28 cellular contexts compared by ENCODE assay signal in genomic region chr22:46096051-46096450, GRCh38. TPM values are rescaled to one million over a fixed set of nuclear protein-coding genes. Genes with fewer than 3 reads are reported as not detected.
DNase-seq lines count a peak whose midpoint lies in the region; ATAC-seq and TF ChIP-seq lines count a peak whose summit lies in the region.
"Had no signal": no experiment of that assay in that cellular context is flagged by ENCODE, and none has a peak within 500 bp of the region (broad histone marks: within the 10 kb centered on the region; RNA-seq: fewer than 3 reads in every experiment).

No MANE protein-coding gene starts in this region.

- H3K4me1 ChIP-seq in right cardiac atrium (ENCODE audit: control insufficient read depth, insufficient read depth, low read length) (peaks cover 21% of the 10 kb centered on the region), heart right ventricle (peaks cover 52 to 98% (median 77%) of the 10 kb centered on the region in 9 donors), gastroesophageal sphincter (peaks cover 0 to 100% (median 67%) of the 10 kb centered on the region in 3 donors), stomach (peaks cover 67 to 100% (median 94%) of the 10 kb centered on the region in 4 donors), MM.1S (ENCODE audit: low read length) (no peaks in the 10 kb centered on the region)
- H3K4me1 ChIP-seq: SJSA1 had no signal

- WGBS in right cardiac atrium, result 73% methylated on average over 9 of the region's 9 CpGs
- 76 to 77% methylated on average over 9 of the region's 9 CpGs for WGBS in heart right ventricle, 2 donors
- no CpG with 5 or more reads among the region's 9 CpGs for WGBS in gastroesophageal sphincter (ENCODE audit: low coverage in 1 of 2), 2 donors
- WGBS in stomach, 5 donors, result 73 to 81% (median 75%) methylated on average over 4 to 9 of the region's 9 CpGs

- no peaks in the 10 kb centered on the region for H3K27me3 Mint-ChIP-seq in activated T-cell treated with anti-CD3 and anti-CD28 coated beads, Interleukin-2, amount 50 U/mL, for 24 hours
- H3K27me3 Mint-ChIP-seq in stimulated activated naive B cell treated with anti-CD40 and anti-IgM and Interleukin-4, amounts not matched to agents 10 μg/mL and 1 μg/mL and 100 μg/mL, for 72 hours, result no peaks in the 10 kb centered on the region
- H3K27me3 Mint-ChIP-seq: activated CD4-positive, alpha-beta T cell treated with anti-CD3 and anti-CD28 coated beads for 36 hours; dendritic cell treated with granulocyte-macrophage colony-stimulating factor and Interleukin-4, amounts not matched to agents 40 ng/mL and 50 ng/mL, for 4 days; T-helper 17 cell had no signal

- TF ChIP-seq EP300 in gastroesophageal sphincter (IDR thresholded peaks at IDR 0.05) (no peak), stomach (IDR thresholded peaks at IDR 0.05) (no peak)

- peaks cover 2% of the 10 kb centered on the region for H3K36me3 Mint-ChIP-seq in activated T-cell treated with anti-CD3 and anti-CD28 coated beads, Interleukin-2, amount 50 U/mL, for 24 hours (ENCODE audit: low read depth)
- peaks cover 6 to 8% of the 10 kb centered on the region in 2 donors for H3K36me3 Mint-ChIP-seq in stimulated activated naive B cell treated with anti-CD40 and anti-IgM and Interleukin-4, amounts not matched to agents 10 μg/mL and 1 μg/mL and 100 μg/mL, for 72 hours
- H3K36me3 Mint-ChIP-seq: stimulated activated effector memory CD8-positive, alpha-beta T cell treated with anti-CD3 and anti-CD28 coated beads, Interleukin-12 subunit alpha, Interleukin-12 subunit beta, amount 100 ng/mL, for 72 hours had no signal

- H3F3A ChIP-seq in MM.1S (ENCODE audit: insufficient read depth, low read length), result no peaks in the 10 kb centered on the region

- H3K4me3 Mint-ChIP-seq in activated T-cell treated with anti-CD3 and anti-CD28 coated beads, Interleukin-2, amount 50 U/mL, for 24 hours, result no peak overlapping the region
- H3K4me3 Mint-ChIP-seq in stimulated activated naive B cell treated with anti-CD40 and anti-IgM and Interleukin-4, amounts not matched to agents 10 μg/mL and 1 μg/mL and 100 μg/mL, for 72 hours, result no peak overlapping the region
- H3K4me3 Mint-ChIP-seq: activated CD4-positive, alpha-beta T cell treated with anti-CD3 and anti-CD28 coated beads for 36 hours; dendritic cell treated with granulocyte-macrophage colony-stimulating factor and Interleukin-4, amounts not matched to agents 40 ng/mL and 50 ng/mL, for 4 days; stimulated activated effector memory CD8-positive, alpha-beta T cell treated with anti-CD3 and anti-CD28 coated beads, Interleukin-12 subunit alpha, Interleukin-12 subunit beta, amount 100 ng/mL, for 72 hours; T-helper 17 cell had no signal

- intact Hi-C loops in right cardiac atrium (cut with DNase I), result no loop called here
- intact Hi-C loops in heart right ventricle (cut with DNase I), result no loop called here
- intact Hi-C loops in stomach (cut with DNase I; ENCODE audit: low total_unique reads), result no loop called here

- peaks cover 0 to 76% (median 40%) of the 10 kb centered on the region in 9 donors for H3K36me3 ChIP-seq in heart right ventricle
- H3K36me3 ChIP-seq in gastroesophageal sphincter, result peaks cover 0 to 72% of the 10 kb centered on the region in 2 donors
- H3K36me3 ChIP-seq in stomach, result peaks cover 48 to 78% (median 61%) of the 10 kb centered on the region in 4 donors
- no peaks in the 10 kb centered on the region for H3K36me3 ChIP-seq in MM.1S (replicated peaks; ENCODE audit: insufficient read depth, low read length)
- H3K36me3 ChIP-seq: cardiac muscle cell had no signal

- H3K9me3 ChIP-seq in right cardiac atrium (ENCODE audit: control insufficient read depth, low read length), result no peaks in the 10 kb centered on the region
- no peaks in the 10 kb centered on the region for H3K9me3 ChIP-seq in heart right ventricle
- no peaks in the 10 kb centered on the region for H3K9me3 ChIP-seq in gastroesophageal sphincter
- no peaks in the 10 kb centered on the region for H3K9me3 ChIP-seq in stomach
- no peaks in the 10 kb centered on the region for H3K9me3 ChIP-seq in MM.1S (replicated peaks; ENCODE audit: insufficient read depth, low read length)
- H3K9me3 ChIP-seq: A549, heart left ventricle, SJSA1, tibial artery had no signal

- no peaks in the 10 kb centered on the region for H3K27me3 ChIP-seq in right cardiac atrium (ENCODE audit: control insufficient read depth, insufficient read depth)
- no peaks in the 10 kb centered on the region for H3K27me3 ChIP-seq in heart right ventricle
- H3K27me3 ChIP-seq in gastroesophageal sphincter, result no peaks in the 10 kb centered on the region
- no peaks in the 10 kb centered on the region for H3K27me3 ChIP-seq in stomach
- H3K27me3 ChIP-seq in MM.1S (replicated peaks; ENCODE audit: insufficient read depth, low read length), result no peaks in the 10 kb centered on the region
- H3K27me3 ChIP-seq: cardiac muscle cell, heart left ventricle, SJSA1, tibial artery had no signal

- no peaks in the 10 kb centered on the region for H3K79me2 ChIP-seq in MM.1S (ENCODE audit: low read length)

- H3K9me3 Mint-ChIP-seq in activated T-cell treated with anti-CD3 and anti-CD28 coated beads, Interleukin-2, amount 50 U/mL, for 24 hours, result no peaks in the 10 kb centered on the region
- H3K9me3 Mint-ChIP-seq in stimulated activated naive B cell treated with anti-CD40 and anti-IgM and Interleukin-4, amounts not matched to agents 10 μg/mL and 1 μg/mL and 100 μg/mL, for 72 hours, result no peaks in the 10 kb centered on the region
- H3K9me3 Mint-ChIP-seq: dendritic cell treated with granulocyte-macrophage colony-stimulating factor and Interleukin-4, amounts not matched to agents 40 ng/mL and 50 ng/mL, for 4 days; stimulated activated effector memory CD8-positive, alpha-beta T cell treated with anti-CD3 and anti-CD28 coated beads, Interleukin-12 subunit alpha, Interleukin-12 subunit beta, amount 100 ng/mL, for 72 hours had no signal

- no peaks in the 10 kb centered on the region for H3K4me1 Mint-ChIP-seq in activated T-cell treated with anti-CD3 and anti-CD28 coated beads, Interleukin-2, amount 50 U/mL, for 24 hours (ENCODE audit: low read depth)
- no peaks in the 10 kb centered on the region for H3K4me1 Mint-ChIP-seq in stimulated activated naive B cell treated with anti-CD40 and anti-IgM and Interleukin-4, amounts not matched to agents 10 μg/mL and 1 μg/mL and 100 μg/mL, for 72 hours
- H3K4me1 Mint-ChIP-seq: activated CD4-positive, alpha-beta T cell treated with anti-CD3 and anti-CD28 coated beads for 36 hours; stimulated activated effector memory CD8-positive, alpha-beta T cell treated with anti-CD3 and anti-CD28 coated beads, Interleukin-12 subunit alpha, Interleukin-12 subunit beta, amount 100 ng/mL, for 72 hours had no signal

- H3K27ac Mint-ChIP-seq in activated T-cell treated with anti-CD3 and anti-CD28 coated beads, Interleukin-2, amount 50 U/mL, for 24 hours, result no peak overlapping the region
- no peak overlapping the region for H3K27ac Mint-ChIP-seq in stimulated activated naive B cell treated with anti-CD40 and anti-IgM and Interleukin-4, amounts not matched to agents 10 μg/mL and 1 μg/mL and 100 μg/mL, for 72 hours
- H3K27ac Mint-ChIP-seq: activated CD4-positive, alpha-beta T cell treated with anti-CD3 and anti-CD28 coated beads for 36 hours; dendritic cell treated with granulocyte-macrophage colony-stimulating factor and Interleukin-4, amounts not matched to agents 40 ng/mL and 50 ng/mL, for 4 days; stimulated activated effector memory CD8-positive, alpha-beta T cell treated with anti-CD3 and anti-CD28 coated beads, Interleukin-12 subunit alpha, Interleukin-12 subunit beta, amount 100 ng/mL, for 72 hours; T-helper 17 cell had no signal

- H3K4me3 ChIP-seq in right cardiac atrium (ENCODE audit: low read length) (no peak overlapping the region), heart right ventricle (no peak overlapping the region), gastroesophageal sphincter (no peak overlapping the region), stomach (no peak overlapping the region), MM.1S (ENCODE audit: low read length) (no peak overlapping the region)
- H3K4me3 ChIP-seq: A549, cardiac muscle cell, heart left ventricle, SJSA1, smooth muscle cell, tibial artery had no signal

- TF ChIP-seq CTCF in heart right ventricle (IDR thresholded peaks at IDR 0.05) (no peak), gastroesophageal sphincter (IDR thresholded peaks at IDR 0.05) (no peak), stomach (IDR thresholded peaks at IDR 0.05) (no peak), MM.1S (IDR thresholded peaks at IDR 0.05; ENCODE audit: low read length) (no peak)

- ATAC-seq in right cardiac atrium (no peak), heart right ventricle (no peak), gastroesophageal sphincter (no peak), HG02571 (IDR thresholded peaks at IDR 0.05; ENCODE audit: unreplicated experiment) (no peak)
- no peak for ATAC-seq in stimulated activated naive B cell treated with anti-CD40 and anti-IgM and Interleukin-4, amounts not matched to agents 10 μg/mL and 1 μg/mL and 100 μg/mL, for 72 hours (replicated peaks)
- ATAC-seq: activated CD4-positive, alpha-beta T cell treated with anti-CD3 and anti-CD28 coated beads for 36 hours; heart left ventricle; left colon; stimulated activated effector memory CD8-positive, alpha-beta T cell treated with anti-CD3 and anti-CD28 coated beads, Interleukin-12 subunit alpha, Interleukin-12 subunit beta, amount 100 ng/mL, for 72 hours; T-helper 17 cell had no signal

- H4K20me1 ChIP-seq in MM.1S (ENCODE audit: insufficient read depth, low read length), result no peaks in the 10 kb centered on the region

- no peak overlapping the region for H3K4me2 ChIP-seq in MM.1S (ENCODE audit: low read depth, low read length)
- H3K4me2 ChIP-seq: A549, smooth muscle cell had no signal

- H2AFZ ChIP-seq in MM.1S (ENCODE audit: low read length), result no peak overlapping the region

- TF ChIP-seq POLR2A in gastroesophageal sphincter (IDR thresholded peaks at IDR 0.05) (no peak), stomach (IDR thresholded peaks at IDR 0.05) (no peak)

- DNase-seq in right cardiac atrium, result peak in 2 of 3 donors; percentile 49 to 53
- no peak for DNase-seq in heart right ventricle
- DNase-seq in stomach, result no peak
- DNase-seq in MM.1S, result no peak
- no peak for DNase-seq in activated T-cell treated with anti-CD3 and anti-CD28 coated beads, Interleukin-2, amount 50 U/mL, for 24 hours
- DNase-seq in stimulated activated naive B cell treated with anti-CD40 and anti-IgM and Interleukin-4, amounts not matched to agents 10 μg/mL and 1 μg/mL and 100 μg/mL, for 72 hours, result no peak
- DNase-seq: activated CD4-positive, alpha-beta T cell treated with anti-CD3 and anti-CD28 coated beads for 36 hours; activated CD8-positive, alpha-beta memory T cell treated with anti-CD3 and anti-CD28 coated beads for 24 hours; activated naive CD4-positive, alpha-beta T cell treated with Interleukin-2 at 50 U/mL for 16 hours; activated T-cell treated with anti-CD3 and anti-CD28 coated beads, Interleukin-2, amount 50 U/mL, for 48 hours; amniotic stem cell; DMS53; GDM1; heart left ventricle; Karpas-422; left colon; NCI-H526 treated with DMSO at 0.1 percent for 48 hours; stimulated activated CD4-positive, alpha-beta T cell treated with anti-CD3 and anti-CD28 coated beads, Interleukin-2, amount 100 ng/mL, for 48 hours; T-helper 17 cell; tibial artery had no signal

- H3K27ac ChIP-seq in right cardiac atrium (ENCODE audit: low read length), result no peak overlapping the region
- peak overlapping the region in 4 of 10 donors; percentile 20 to 60 (median 48) for H3K27ac ChIP-seq in heart right ventricle
- peak overlapping the region in 3 of 4 donors; percentile 61 to 99 (median 97) for H3K27ac ChIP-seq in gastroesophageal sphincter
- peak overlapping the region in 4 of 5 donors; percentile 43 to 100 (median 82) for H3K27ac ChIP-seq in stomach
- H3K27ac ChIP-seq in MM.1S (ENCODE audit: low read length), result no peak overlapping the region
- H3K27ac ChIP-seq: cardiac muscle cell, SJSA1 had no signal

- H3K9me2 ChIP-seq in MM.1S (replicated peaks; ENCODE audit: insufficient read depth, low read length), result no peaks in the 10 kb centered on the region

- no peak overlapping the region for H3K9ac ChIP-seq in MM.1S (ENCODE audit: low read length)

RNA-seq across cellular contexts. Expression of gene PPARA, which starts 54.3 kb away (rescaled TPM):
- total RNA-seq in right cardiac atrium (10 to 100 TPM; 63.6 to 85.2 (median 72.7) TPM), heart right ventricle (10 to 100 TPM; 69.0 to 89.5 (median 81.1) TPM), gastroesophageal sphincter (10 to 100 TPM; 19.5 to 28.5 (median 26.9) TPM), stomach (10 to 100 TPM in 4 of 5 donors, 1 to 10 TPM in 1; 8.2 to 28.8 (median 19.4) TPM)
- polyA plus RNA-seq in right cardiac atrium (22.9 TPM), heart right ventricle (10 to 100 TPM; 15.5 to 20.3 TPM), stomach (1 to 10 TPM; 3.4 to 8.6 (median 5.3) TPM)

Comparison
In these comparisons a context has a peak if more than half of its experiments do, and no peak if none do; other contexts are left out.
1. DNase-seq: peak in right cardiac atrium (2 of 3); none in heart right ventricle (0 of 2), stomach (single experiment), MM.1S (single experiment), activated T-cell treated with anti-CD3 and anti-CD28 coated beads, Interleukin-2, amount 50 U/mL, for 24 hours (single experiment) and stimulated activated naive B cell treated with anti-CD40 and anti-IgM and Interleukin-4, amounts not matched to agents 10 μg/mL and 1 μg/mL and 100 μg/mL, for 72 hours (single experiment).
2. H3K27ac ChIP-seq: peak in gastroesophageal sphincter (3 of 4) and stomach (4 of 5); none in right cardiac atrium (single experiment) and MM.1S (single experiment).